ENCODE assay signal across 1 cellular context in genomic region chr2:241576293-241576654, GRCh38.
TF ChIP-seq lines count a peak whose summit lies in the region.

No MANE protein-coding gene starts in this region.

TF ChIP-seq in HepG2, 621 proteins besides CTCF, POLR2A, EP300 and RAD21:
- TF ChIP-seq POGZ (CRISPR knock-in tag; IDR thresholded peaks at IDR 0.05) (no peak), ZSCAN25 (CRISPR knock-in tag; IDR thresholded peaks at IDR 0.05) (0 out of 2 replicates have a peak, but pooled peaks have one; percentile 11), ATF6 (CRISPR knock-in tag; conservative IDR thresholded peaks at IDR 0.05) (no peak), GABPB1 (CRISPR knock-in tag; IDR thresholded peaks at IDR 0.05) (no peak), ZNF280D (CRISPR knock-in tag; IDR thresholded peaks at IDR 0.05) (no peak), RXRB (CRISPR knock-in tag; IDR thresholded peaks at IDR 0.05; ENCODE audit: borderline replicate concordance) (no peak), DNMT1 (CRISPR knock-in tag; IDR thresholded peaks at IDR 0.05) (no peak), THAP7 (CRISPR knock-in tag; IDR thresholded peaks at IDR 0.05) (no peak), RNF219 (CRISPR knock-in tag; IDR thresholded peaks at IDR 0.05) (no peak), MXI1 (IDR thresholded peaks at IDR 0.05; ENCODE audit: borderline replicate concordance, low read depth, low read length) (no peak), ZNF839 (CRISPR knock-in tag; IDR thresholded peaks at IDR 0.05; ENCODE audit: borderline replicate concordance) (no peak), AGO2 (optimal IDR thresholded peaks at IDR 0.05; ENCODE audit: low read depth, low read length) (peak; percentile 88), NONO (IDR thresholded peaks at IDR 0.05) (no peak), NONO (CRISPR knock-in tag; conservative IDR thresholded peaks at IDR 0.05) (peak; percentile 52; the same call in 1 of the 2 replicates), SNAI1 (CRISPR knock-in tag; IDR thresholded peaks at IDR 0.05; ENCODE audit: borderline replicate concordance) (no peak), HMGA1 (CRISPR knock-in tag; conservative IDR thresholded peaks at IDR 0.05) (no peak), TSC22D2 (CRISPR knock-in tag; IDR thresholded peaks at IDR 0.05; ENCODE audit: borderline replicate concordance) (no peak), RNF2 (conservative IDR thresholded peaks at IDR 0.05; ENCODE audit: low read depth) (no peak), CEBPZ (IDR thresholded peaks at IDR 0.05; ENCODE audit: low read length) (no peak), ZNF276 (CRISPR knock-in tag; IDR thresholded peaks at IDR 0.05; ENCODE audit: low read depth) (no peak), PCBP1 (IDR thresholded peaks at IDR 0.05; ENCODE audit: borderline replicate concordance, low read depth, low read length) (0 out of 2 replicates have a peak, but pooled peaks have one; percentile 79), DR1 (CRISPR knock-in tag; IDR thresholded peaks at IDR 0.05) (no peak), KLF9 (CRISPR knock-in tag; IDR thresholded peaks at IDR 0.05; ENCODE audit: low read depth) (no peak), AGO1 (IDR thresholded peaks at IDR 0.05; ENCODE audit: low read depth, low read length, poor library complexity, severe bottlenecking) (peak; percentile 88), ZNF687 (CRISPR knock-in tag; IDR thresholded peaks at IDR 0.05) (peak; percentile 47), SMAD1 (CRISPR knock-in tag; IDR thresholded peaks at IDR 0.05; ENCODE audit: borderline replicate concordance, low read depth) (no peak), ZBTB14 (CRISPR knock-in tag; IDR thresholded peaks at IDR 0.05) (no peak), NAIF1 (CRISPR knock-in tag; IDR thresholded peaks at IDR 0.05; ENCODE audit: borderline replicate concordance) (no peak), ZNF674 (CRISPR knock-in tag; IDR thresholded peaks at IDR 0.05; ENCODE audit: low read depth) (no peak), ZNF143 (CRISPR knock-in tag; IDR thresholded peaks at IDR 0.05) (peak; percentile 71), ZNF557 (CRISPR knock-in tag; IDR thresholded peaks at IDR 0.05) (no peak), PITX1 (CRISPR knock-in tag; IDR thresholded peaks at IDR 0.05) (no peak), ZIK1 (CRISPR knock-in tag; IDR thresholded peaks at IDR 0.05; ENCODE audit: borderline replicate concordance, low read depth) (0 out of 2 replicates have a peak, but pooled peaks have one; percentile 51), SSRP1 (CRISPR knock-in tag; IDR thresholded peaks at IDR 0.05) (no peak), ATM (IDR thresholded peaks at IDR 0.05; ENCODE audit: borderline replicate concordance) (no peak), ZFYVE20 (CRISPR knock-in tag; IDR thresholded peaks at IDR 0.05; ENCODE audit: borderline replicate concordance, low read depth) (no peak)
